Comparison of ENCODE assay signal across 9 cellular contexts in the genomic region with DNA sequence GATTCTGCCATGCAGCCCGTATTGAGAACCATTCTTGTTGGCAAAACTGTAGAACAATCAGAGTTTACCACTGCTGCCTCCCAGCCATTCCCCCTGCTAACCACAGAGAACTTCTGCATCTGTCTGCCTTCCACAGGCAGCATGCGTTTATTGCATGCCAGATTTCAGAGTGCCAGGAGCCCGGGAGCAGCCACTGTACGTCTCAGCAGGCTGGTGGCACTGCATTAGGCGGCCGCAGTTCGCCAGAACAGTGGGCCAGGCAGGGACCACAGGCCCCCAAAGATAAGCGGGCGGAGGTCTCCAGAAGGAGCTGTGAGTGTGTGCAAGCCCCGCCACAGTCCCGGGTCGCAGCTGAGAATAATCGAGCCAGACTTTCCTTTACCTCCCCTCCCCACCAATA. TPM values are rescaled to one million over a fixed set of nuclear protein-coding genes. Genes with fewer than 3 reads are reported as not detected.
A peak's percentile ranks its signal among the peaks of the same experiment; 100 is the strongest.
DNase-seq lines count a peak whose midpoint lies in the region; ATAC-seq, FAIRE-seq and TF ChIP-seq lines count a peak whose summit lies in the region.
"Had no signal": no experiment of that assay in that cellular context is flagged by ENCODE, and none has a peak within 500 bp of the region (broad histone marks: within the 10 kb centered on the region; RNA-seq: fewer than 3 reads in every experiment).

No MANE protein-coding gene starts in this region.

- no peak for TF ChIP-seq EP300 in A549 (IDR thresholded peaks at IDR 0.05)

- H3K27me3 ChIP-seq in GM06990 (replicated peaks; ENCODE audit: control insufficient read depth, insufficient read depth, low read length), result no peaks in the 10 kb centered on the region; the same call in none of the 2 replicates
- H3K27me3 ChIP-seq in skeletal muscle satellite cell (ENCODE audit: control insufficient read depth, insufficient read depth, low read length), result peaks cover 15% of the 10 kb centered on the region

- H3K9me3 ChIP-seq in A549 (no peaks in the 10 kb centered on the region), skeletal muscle satellite cell (replicated peaks; ENCODE audit: low read length) (no peaks in the 10 kb centered on the region)

- peak overlapping the region; percentile 44 for H3K4me3 ChIP-seq in A549
- peak overlapping the region; percentile 31 for H3K4me3 ChIP-seq in GM06990 (replicated peaks; ENCODE audit: low read depth, low read length)
- H3K4me3 ChIP-seq in skeletal muscle satellite cell (ENCODE audit: low read length), result peak overlapping the region; percentile 66

- H3K4me1 ChIP-seq in A549 (no peaks in the 10 kb centered on the region), skeletal muscle satellite cell (ENCODE audit: control insufficient read depth, insufficient read depth, low read length) (peaks cover 11% of the 10 kb centered on the region)

- H3K4me2 ChIP-seq in A549 (peak overlapping the region; percentile 90), skeletal muscle satellite cell (ENCODE audit: low read length) (peak overlapping the region; percentile 93)

- H3K36me3 ChIP-seq in GM06990 (ENCODE audit: control insufficient read depth, insufficient read depth, low read length) (no peaks in the 10 kb centered on the region), skeletal muscle satellite cell (ENCODE audit: insufficient read depth, low read length) (no peaks in the 10 kb centered on the region)

- in situ Hi-C loops in SK-MEL-5 (cut with HindIII; ENCODE audit: low pct_unique_long_range_greater_than_20kb, low sequenced_read_pairs), result no loop called here

- ATAC-seq in A549 (peak; percentile 80 to 92), GM21528 (IDR thresholded peaks at IDR 0.05; ENCODE audit: low FRiP score, unreplicated experiment) (no peak)

- TF ChIP-seq POLR2A in A549 (IDR thresholded peaks at IDR 0.05; ENCODE audit: low read length), result no peak

- WGBS in A549 (ENCODE audit: missing lambda C conversion rate), result 22% methylated on average over 10 of the region's 13 CpGs

- TF ChIP-seq CTCF in A549 (IDR thresholded peaks at IDR 0.05) (no peak), GM06990 (IDR thresholded peaks at IDR 0.05; ENCODE audit: insufficient read depth, low read length, poor library complexity, severe bottlenecking) (no peak)

- CTCF ChIA-PET in A549 (lab: Yijun Ruan, JAX), result interaction anchor here (0.6 to 7.1 kb wide), 44 partner anchors 8 to 491 kb away, joined by 3 to 91 read pairs (median 4); a partner anchor contains a TSS

- no peak for TF ChIP-seq RAD21 in A549 (conservative IDR thresholded peaks at IDR 0.05 in 1 of 2, IDR thresholded peaks at IDR 0.05 in 1 of 2)

- POLR2A ChIA-PET in A549 (lab: Yijun Ruan, JAX), result interaction anchor here (1.3 kb wide), 1 partner anchor 79 kb away, joined by 7 read pairs; no protein-coding TSS in a partner anchor

- peak overlapping the region; percentile 53 to 69; a peak in 5 of 6 replicates for H3K27ac ChIP-seq in A549

- FAIRE-seq in A549 (lab: Jason Lieb, UNC), result no peak
- FAIRE-seq: colon had no signal

- peak overlapping the region; percentile 49 for H3K9ac ChIP-seq in skeletal muscle satellite cell (ENCODE audit: low read depth, low read length)

- peak in 1 of 2 experiments; percentile 46 for DNase-seq in A549 (ENCODE audit: low read depth in 1 of 2, low spot score in 1 of 2)
- no peak for DNase-seq in GM06990 (ENCODE audit: extremely low read depth, insufficient read length)
- peak; percentile 20 for DNase-seq in SK-MEL-5 (ENCODE audit: low read depth, low spot score)
- DNase-seq in fibroblast of peridontal ligament (ENCODE audit: extremely low read depth), result peak; percentile 27
- no peak for DNase-seq in NOMO-1 treated with DMSO at 0.1 percent for 48 hours (lab: John Stamatoyannopoulos, UW; ENCODE audit: unreplicated experiment)
- no peak for DNase-seq in cortex of kidney (lab: John Stamatoyannopoulos, UW)

TF ChIP-seq in A549, 52 proteins besides CTCF, POLR2A, EP300 and RAD21:
- TF ChIP-seq JUN (IDR thresholded peaks at IDR 0.05) (no peak), BHLHE40 (IDR thresholded peaks at IDR 0.05; ENCODE audit: low read depth, low read length) (no peak), HDAC2 (IDR thresholded peaks at IDR 0.05) (no peak), ZSCAN20 (CRISPR knock-in tag; IDR thresholded peaks at IDR 0.05) (no peak)
- TF ChIP-seq, protein P1, sequence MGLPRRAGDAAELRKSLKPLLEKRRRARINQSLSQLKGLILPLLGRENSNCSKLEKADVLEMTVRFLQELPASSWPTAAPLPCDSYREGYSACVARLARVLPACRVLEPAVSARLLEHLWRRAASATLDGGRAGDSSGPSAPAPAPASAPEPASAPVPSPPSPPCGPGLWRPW (IDR thresholded peaks at IDR 0.05), result no peak
- TF ChIP-seq, protein P2, sequence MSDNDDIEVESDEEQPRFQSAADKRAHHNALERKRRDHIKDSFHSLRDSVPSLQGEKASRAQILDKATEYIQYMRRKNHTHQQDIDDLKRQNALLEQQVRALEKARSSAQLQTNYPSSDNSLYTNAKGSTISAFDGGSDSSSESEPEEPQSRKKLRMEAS (IDR thresholded peaks at IDR 0.05), result no peak
- TF ChIP-seq, protein P3, sequence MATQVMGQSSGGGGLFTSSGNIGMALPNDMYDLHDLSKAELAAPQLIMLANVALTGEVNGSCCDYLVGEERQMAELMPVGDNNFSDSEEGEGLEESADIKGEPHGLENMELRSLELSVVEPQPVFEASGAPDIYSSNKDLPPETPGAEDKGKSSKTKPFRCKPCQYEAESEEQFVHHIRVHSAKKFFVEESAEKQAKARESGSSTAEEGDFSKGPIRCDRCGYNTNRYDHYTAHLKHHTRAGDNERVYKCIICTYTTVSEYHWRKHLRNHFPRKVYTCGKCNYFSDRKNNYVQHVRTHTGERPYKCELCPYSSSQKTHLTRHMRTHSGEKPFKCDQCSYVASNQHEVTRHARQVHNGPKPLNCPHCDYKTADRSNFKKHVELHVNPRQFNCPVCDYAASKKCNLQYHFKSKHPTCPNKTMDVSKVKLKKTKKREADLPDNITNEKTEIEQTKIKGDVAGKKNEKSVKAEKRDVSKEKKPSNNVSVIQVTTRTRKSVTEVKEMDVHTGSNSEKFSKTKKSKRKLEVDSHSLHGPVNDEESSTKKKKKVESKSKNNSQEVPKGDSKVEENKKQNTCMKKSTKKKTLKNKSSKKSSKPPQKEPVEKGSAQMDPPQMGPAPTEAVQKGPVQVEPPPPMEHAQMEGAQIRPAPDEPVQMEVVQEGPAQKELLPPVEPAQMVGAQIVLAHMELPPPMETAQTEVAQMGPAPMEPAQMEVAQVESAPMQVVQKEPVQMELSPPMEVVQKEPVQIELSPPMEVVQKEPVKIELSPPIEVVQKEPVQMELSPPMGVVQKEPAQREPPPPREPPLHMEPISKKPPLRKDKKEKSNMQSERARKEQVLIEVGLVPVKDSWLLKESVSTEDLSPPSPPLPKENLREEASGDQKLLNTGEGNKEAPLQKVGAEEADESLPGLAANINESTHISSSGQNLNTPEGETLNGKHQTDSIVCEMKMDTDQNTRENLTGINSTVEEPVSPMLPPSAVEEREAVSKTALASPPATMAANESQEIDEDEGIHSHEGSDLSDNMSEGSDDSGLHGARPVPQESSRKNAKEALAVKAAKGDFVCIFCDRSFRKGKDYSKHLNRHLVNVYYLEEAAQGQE (IDR thresholded peaks at IDR 0.05), result no peak
- TF ChIP-seq, protein P4, sequence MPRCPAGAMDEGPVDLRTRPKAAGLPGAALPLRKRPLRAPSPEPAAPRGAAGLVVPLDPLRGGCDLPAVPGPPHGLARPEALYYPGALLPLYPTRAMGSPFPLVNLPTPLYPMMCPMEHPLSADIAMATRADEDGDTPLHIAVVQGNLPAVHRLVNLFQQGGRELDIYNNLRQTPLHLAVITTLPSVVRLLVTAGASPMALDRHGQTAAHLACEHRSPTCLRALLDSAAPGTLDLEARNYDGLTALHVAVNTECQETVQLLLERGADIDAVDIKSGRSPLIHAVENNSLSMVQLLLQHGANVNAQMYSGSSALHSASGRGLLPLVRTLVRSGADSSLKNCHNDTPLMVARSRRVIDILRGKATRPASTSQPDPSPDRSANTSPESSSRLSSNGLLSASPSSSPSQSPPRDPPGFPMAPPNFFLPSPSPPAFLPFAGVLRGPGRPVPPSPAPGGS (IDR thresholded peaks at IDR 0.05), result no peak

RNA-seq across cellular contexts. Expression of a gene that starts 31.8 kb away (rescaled TPM):
- polyA plus RNA-seq in A549 (2011; rRNA removed) (2.4 and 3.3 TPM in 2 replicates), A549 (2017; fragmentation: RNase III; extraction: RNeasy Plus Mini Kit Qiagen cat#74134 plus additional on column Dnase treatment) (2.0 to 4.1 TPM (median 3.1 TPM) in 3 replicates)
- 3.7 and 5.4 TPM in 2 replicates for polyA plus RNA-seq in A549 (2012; cell fraction: cytosol; rRNA removed)
- polyA plus RNA-seq in A549 (2012; cell fraction: nucleus; rRNA removed), result 9.2 and 14.9 TPM in 2 replicates
- polyA minus RNA-seq in A549 (2011; rRNA and poly(A)+ RNA removed), result 1.9 and 3.1 TPM in 2 replicates
- 0.13 TPM in 1 of 2 replicates, not detected in the other for total RNA-seq in SK-MEL-5 (2014; rRNA removed; shearing (Covaris generic))
- 0.95 and 1.5 TPM in 2 replicates for polyA plus RNA-seq in SK-MEL-5 (2015; cell fraction: cytosol; rRNA removed)
- 1.3 and 2.7 TPM in 2 replicates for polyA plus RNA-seq in SK-MEL-5 (2015; cell fraction: nucleus; rRNA removed)
- under 0.01 TPM in 1 of 2 replicates, not detected in the other for total RNA-seq in skeletal muscle satellite cell (2012; rRNA removed)

Comparison
In these comparisons a context has a peak if more than half of its experiments do, and no peak if none do; other contexts are left out.
1. DNase-seq: peak in SK-MEL-5 (single experiment) and fibroblast of peridontal ligament (single experiment); none in GM06990 (single experiment), NOMO-1 treated with DMSO at 0.1 percent for 48 hours (single experiment) and cortex of kidney (single experiment).
2. Peak in every context shown above with its lines, with median percentiles within 50 percentile points of each other: H3K4me3 ChIP-seq.